10 cellular contexts compared by ENCODE assay signal in genomic region chr11:122795281-122795680, GRCh38. TPM values are rescaled to one million over a fixed set of nuclear protein-coding genes. Genes with fewer than 3 reads are reported as not detected.
"Had no signal": no experiment of that assay in that cellular context is flagged by ENCODE, and none has a peak within 500 bp of the region (broad histone marks: within the 10 kb centered on the region; RNA-seq: fewer than 3 reads in every experiment).

No MANE protein-coding gene starts in this region.

- H2AFZ ChIP-seq: GM23248 had no signal

- H3K9me3 ChIP-seq: HAP-1 had no signal

- H3K36me3 ChIP-seq: HAP-1 had no signal

- H3K4me1 ChIP-seq: HAP-1 had no signal

- H3K27me3 Mint-ChIP-seq: IgD-negative memory B cell had no signal

- DNase-seq: GM23248, GOT3, H7, HFFc6 had no signal

- H3K9ac ChIP-seq: GM23248 had no signal

- H3K4me3 Mint-ChIP-seq: HFFc6, IgD-negative memory B cell had no signal

- H3K27ac Mint-ChIP-seq: HFFc6 had no signal

- H3K4me3 ChIP-seq: GM23248, HAP-1 had no signal

- H3K27ac ChIP-seq: GM23248, HL-60 had no signal

RNA-seq across cellular contexts. Expression of gene CRTAM, which starts 43.0 kb away (rescaled TPM):
- total RNA-seq: GM23248, H4, HepG2, HFFc6, HT1080 had no signal
- polyA plus RNA-seq: GM23248, HepG2 had no signal
